Comparison of ENCODE assay signal across 17 cellular contexts in genomic region chr12:52319097-52319496, GRCh38. TPM values are rescaled to one million over a fixed set of nuclear protein-coding genes. Genes with fewer than 3 reads are reported as not detected.
DNase-seq lines count a peak whose midpoint lies in the region; ATAC-seq and TF ChIP-seq lines count a peak whose summit lies in the region.
"Had no signal": no experiment of that assay in that cellular context is flagged by ENCODE, and none has a peak within 500 bp of the region (broad histone marks: within the 10 kb centered on the region; RNA-seq: fewer than 3 reads in every experiment).

No MANE protein-coding gene starts in this region.

- peak in 2 of 3 experiments; percentile 49 to 61 for DNase-seq in NCI-H1417 (lab: John Stamatoyannopoulos, UW)
- no peak for DNase-seq in NCI-H1417 treated with DMSO at 0.1 percent for 48 hours (lab: John Stamatoyannopoulos, UW)
- peak; percentile 47 for DNase-seq in HT-29 (ENCODE audit: low spot score)
- no peak for DNase-seq in RWPE2 (ENCODE audit: low spot score)
- peak; percentile 3 for DNase-seq in iris pigment epithelial cell (ENCODE audit: low read depth)
- DNase-seq in SHP77 (lab: John Stamatoyannopoulos, UW): no peak
- no peak for DNase-seq in mucosa of descending colon
- DNase-seq in NCI-H446 treated with DMSO at 0.1 percent for 48 hours (lab: John Stamatoyannopoulos, UW): no peak
- DNase-seq: DMS79 treated with DMSO at 0.1 percent for 48 hours, GOT3, NCI-H187, upper lobe of right lung had no signal

- intact Hi-C loops in mucosa of descending colon (cut with DNase I, micrococcal nuclease): no loop called here

- H3K27ac ChIP-seq in RWPE2 (ENCODE audit: poor library complexity, severe bottlenecking): no peak overlapping the region
- H3K27ac ChIP-seq: esophagus muscularis mucosa, prostate gland, upper lobe of right lung had no signal

- H3K36me3 ChIP-seq in RWPE2 (ENCODE audit: low read depth) (no peaks in the 10 kb centered on the region), mucosa of descending colon (ENCODE audit: low read depth) (no peaks in the 10 kb centered on the region)
- H3K36me3 ChIP-seq: esophagus muscularis mucosa, prostate gland, upper lobe of right lung had no signal

- no peaks in the 10 kb centered on the region for H3K27me3 ChIP-seq in RWPE2 (ENCODE audit: insufficient read depth, poor library complexity, severe bottlenecking)

- ATAC-seq in RWPE2 (ENCODE audit: low read depth): peak; percentile 40; the same call in 2 of the 3 replicates
- ATAC-seq in mucosa of descending colon: no peak
- ATAC-seq: activated naive CD4-positive, alpha-beta T cell treated with anti-CD3 and anti-CD28 coated beads, Interleukin-2, amount 50 U/mL, for 72 hours; GM12878; upper lobe of right lung had no signal

- H3K4me3 ChIP-seq in RWPE2 (ENCODE audit: severe bottlenecking) (no peak overlapping the region), mucosa of descending colon (no peak overlapping the region)
- H3K4me3 ChIP-seq: esophagus muscularis mucosa, GM12878, prostate gland, upper lobe of right lung had no signal

- H3K9me3 ChIP-seq in RWPE2 (ENCODE audit: severe bottlenecking) (no peaks in the 10 kb centered on the region), mucosa of descending colon (no peaks in the 10 kb centered on the region)
- H3K9me3 ChIP-seq: esophagus muscularis mucosa, prostate gland, upper lobe of right lung had no signal

- H3K4me1 ChIP-seq in RWPE2 (ENCODE audit: insufficient read depth, poor library complexity, severe bottlenecking) (no peaks in the 10 kb centered on the region), mucosa of descending colon (ENCODE audit: low read depth) (no peaks in the 10 kb centered on the region)
- H3K4me1 ChIP-seq: prostate gland, upper lobe of right lung had no signal

- peak; percentile 25 for TF ChIP-seq CTCF in RWPE2 (IDR thresholded peaks at IDR 0.05; ENCODE audit: poor library complexity, severe bottlenecking)
- TF ChIP-seq CTCF in mucosa of descending colon (IDR thresholded peaks at IDR 0.05): no peak

RNA-seq across cellular contexts. Expression of gene KRT83, which starts 2.1 kb away (rescaled TPM):
- total RNA-seq in HT-29 (2014; rRNA removed; shearing (Covaris generic)): 0.10 and 0.94 TPM in 2 replicates
- total RNA-seq in mucosa of descending colon: not detected
- total RNA-seq: activated naive CD4-positive, alpha-beta T cell treated with anti-CD3 and anti-CD28 coated beads, Interleukin-2, amount 50 U/mL, for 72 hours; cerebellum; esophagus muscularis mucosa; GM12878; upper lobe of right lung had no signal

RNA-seq across cellular contexts. Expression of gene KRT81, which starts 27.8 kb away (rescaled TPM):
- 0.21 TPM in 1 of 2 replicates, not detected in the other for total RNA-seq in HT-29 (2014; rRNA removed; shearing (Covaris generic))
- total RNA-seq in mucosa of descending colon: not detected
- total RNA-seq: activated naive CD4-positive, alpha-beta T cell treated with anti-CD3 and anti-CD28 coated beads, Interleukin-2, amount 50 U/mL, for 72 hours; cerebellum; upper lobe of right lung had no signal

RNA-seq across cellular contexts. Expression of gene KRT86, which starts 44.7 kb away (rescaled TPM):
- 0.13 and 0.81 TPM in 2 replicates for total RNA-seq in HT-29 (2014; rRNA removed; shearing (Covaris generic))
- total RNA-seq in mucosa of descending colon: under 1 TPM in 2 of 3 donors, not detected in 1; 0.35 to 0.58 TPM
- total RNA-seq: cerebellum had no signal

RNA-seq across cellular contexts. Expression of gene KRT85, which starts 48.2 kb away (rescaled TPM):
- not detected in 2 replicates for total RNA-seq in HT-29 (2014; rRNA removed; shearing (Covaris generic))
- not detected for total RNA-seq in mucosa of descending colon
- total RNA-seq: activated naive CD4-positive, alpha-beta T cell treated with anti-CD3 and anti-CD28 coated beads, Interleukin-2, amount 50 U/mL, for 72 hours; cerebellum; esophagus muscularis mucosa; prostate gland; upper lobe of right lung had no signal

Comparison
In these comparisons a context has a peak if more than half of its experiments do, and no peak if none do; other contexts are left out.
1. DNase-seq: peak in NCI-H1417 (2 of 3), HT-29 (single experiment) and iris pigment epithelial cell (single experiment); none in NCI-H1417 treated with DMSO at 0.1 percent for 48 hours (single experiment), RWPE2 (single experiment), SHP77 (0 of 2), mucosa of descending colon (0 of 3) and NCI-H446 treated with DMSO at 0.1 percent for 48 hours (single experiment).